Comparison of ENCODE assay signal across 33 cellular contexts in the genomic region with DNA sequence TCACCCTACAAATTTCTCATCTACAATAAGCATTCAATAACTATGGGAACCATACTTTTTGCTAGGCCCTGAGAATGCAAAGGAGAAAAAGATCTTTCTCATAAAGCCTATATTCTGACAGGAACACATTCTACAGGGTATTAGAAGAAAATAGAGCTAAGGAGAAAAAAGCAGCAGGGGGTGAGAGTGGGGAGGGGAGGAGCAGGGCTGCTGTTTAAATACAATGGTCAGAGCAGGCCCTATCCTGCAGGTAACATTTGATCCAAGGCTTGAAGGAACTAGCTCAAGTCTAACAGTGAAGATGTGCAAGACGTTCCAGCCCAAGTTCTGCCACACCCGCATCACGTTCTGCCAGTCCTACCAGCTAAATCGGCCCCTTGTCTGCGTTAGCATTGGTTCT.
"Had no signal": no experiment of that assay in that cellular context is flagged by ENCODE, and none has a peak within 500 bp of the region (broad histone marks: within the 10 kb centered on the region; RNA-seq: fewer than 3 reads in every experiment).

No MANE protein-coding gene starts in this region.

- H3K4me2 ChIP-seq: SK-N-SH had no signal

- H3K36me3 ChIP-seq: ascending aorta, MG63, Peyer's patch, SJSA1, WERI-Rb-1 had no signal

- H3K27ac Mint-ChIP-seq: activated CD4-positive, alpha-beta T cell treated with anti-CD3 and anti-CD28 coated beads, Interleukin-2, amount 10 ng/mL, durations not matched to agents 24 days and 14 days; activated CD8-positive, alpha-beta T cell treated with anti-CD3 and anti-CD28 coated beads, Interleukin-2, amount 10 ng/mL, durations not matched to agents 7 days and 5 days; activated naive CD4-positive, alpha-beta T cell treated with anti-CD3 and anti-CD28 coated beads, Interleukin-2, amount 50 U/mL, for 24 hours; activated naive CD8-positive, alpha-beta T cell treated with anti-CD3 and anti-CD28 coated beads, Interleukin-2, amount 10 ng/mL, durations not matched to agents 7 days and 5 days; activated T-cell treated with anti-CD3 and anti-CD28 coated beads, Interleukin-2, amount 50 U/mL, for 24 hours; activated T-helper 2 cell treated with anti-CD3 and anti-CD28 coated beads, Interferon-gamma antibody, Interleukin-2, Interleukin-4, amounts not matched to agents 10 μg/mL and 5 μg/mL and 100 μg/mL, durations not matched to agents 14 hours and 24 hours and 36 hours had no signal

- H3K4me3 ChIP-seq: ascending aorta, MG63, Peyer's patch, SJSA1 had no signal

- H3K36me3 Mint-ChIP-seq: activated naive CD4-positive, alpha-beta T cell treated with anti-CD3 and anti-CD28 coated beads, Interleukin-2, amount 50 U/mL, for 24 hours; activated naive CD8-positive, alpha-beta T cell treated with anti-CD3 and anti-CD28 coated beads, Interleukin-2, amount 10 ng/mL, durations not matched to agents 7 days and 5 days had no signal

- H3K27ac ChIP-seq: ascending aorta, Peyer's patch, SJSA1, WERI-Rb-1 had no signal

- DNase-seq: activated CD4-positive, alpha-beta T cell treated with anti-CD3 and anti-CD28 coated beads, Interleukin-2, amount 10 ng/mL, durations not matched to agents 24 days and 14 days; activated CD4-positive, alpha-beta T cell treated with anti-CD3 and anti-CD28 coated beads, Interleukin-2, amount 50 U/mL, for 48 hours; activated CD8-positive, alpha-beta T cell treated with anti-CD3 and anti-CD28 coated beads, Interleukin-2, amount 10 ng/mL, durations not matched to agents 7 days and 5 days; activated gamma-delta T cell; activated naive CD4-positive, alpha-beta T cell treated with Interleukin-2 at 50 U/mL for 16 hours; activated naive CD8-positive, alpha-beta T cell treated with anti-CD3 and anti-CD28 coated beads, Interleukin-2, amount 10 ng/mL, durations not matched to agents 7 days and 5 days; activated T-cell treated with anti-CD3 and anti-CD28 coated beads, Interleukin-2, amount 50 U/mL, for 24 hours; amygdala; Karpas-422; MG63; NCI-H1048; NCI-H1105 treated with DMSO at 0.1 percent for 48 hours; NCI-H1436; NCI-H1694; NCI-H1930; NCI-H2081 treated with DMSO at 0.1 percent for 48 hours; NCI-H226; NCI-H446 treated with DMSO at 0.1 percent for 48 hours; NCI-H524; NCI-H69; PC-3; Peyer's patch; RPMI8226; SHP77 treated with DMSO at 0.1 percent for 48 hours; SK-N-SH; T-helper 1 cell; T-helper 2 cell; T-helper 9 cell; WERI-Rb-1 had no signal

- H3K4me1 Mint-ChIP-seq: activated CD4-positive, alpha-beta T cell treated with anti-CD3 and anti-CD28 coated beads, Interleukin-2, amount 10 ng/mL, durations not matched to agents 24 days and 14 days; activated naive CD4-positive, alpha-beta T cell treated with anti-CD3 and anti-CD28 coated beads, Interleukin-2, amount 50 U/mL, for 24 hours; activated naive CD8-positive, alpha-beta T cell treated with anti-CD3 and anti-CD28 coated beads, Interleukin-2, amount 10 ng/mL, durations not matched to agents 7 days and 5 days had no signal

- H3K27me3 Mint-ChIP-seq: activated CD4-positive, alpha-beta T cell treated with anti-CD3 and anti-CD28 coated beads, Interleukin-2, amount 10 ng/mL, durations not matched to agents 24 days and 14 days; activated naive CD4-positive, alpha-beta T cell treated with anti-CD3 and anti-CD28 coated beads, Interleukin-2, amount 50 U/mL, for 24 hours; activated naive CD8-positive, alpha-beta T cell treated with anti-CD3 and anti-CD28 coated beads, Interleukin-2, amount 10 ng/mL, durations not matched to agents 7 days and 5 days; activated T-cell treated with anti-CD3 and anti-CD28 coated beads, Interleukin-2, amount 50 U/mL, for 24 hours had no signal

- H3K9ac ChIP-seq: SK-N-SH had no signal

- ATAC-seq: activated CD8-positive, alpha-beta T cell treated with anti-CD3 and anti-CD28 coated beads, Interleukin-2, amount 10 ng/mL, durations not matched to agents 7 days and 5 days; PC-3 had no signal

- H3K27me3 ChIP-seq: ascending aorta, MG63, Peyer's patch, SJSA1 had no signal

- H3K4me3 Mint-ChIP-seq: activated CD4-positive, alpha-beta T cell treated with anti-CD3 and anti-CD28 coated beads, Interleukin-2, amount 10 ng/mL, durations not matched to agents 24 days and 14 days; activated CD8-positive, alpha-beta T cell treated with anti-CD3 and anti-CD28 coated beads, Interleukin-2, amount 10 ng/mL, durations not matched to agents 7 days and 5 days; activated naive CD4-positive, alpha-beta T cell treated with anti-CD3 and anti-CD28 coated beads, Interleukin-2, amount 50 U/mL, for 24 hours; activated naive CD8-positive, alpha-beta T cell treated with anti-CD3 and anti-CD28 coated beads, Interleukin-2, amount 10 ng/mL, durations not matched to agents 7 days and 5 days; activated T-cell treated with anti-CD3 and anti-CD28 coated beads, Interleukin-2, amount 50 U/mL, for 24 hours had no signal

- H3K4me1 ChIP-seq: ascending aorta, Peyer's patch, SJSA1 had no signal
